In genomic region chr5:79602884-79603283, GRCh38 we compare ENCODE assay signal across 16 cellular contexts. TPM values are rescaled to one million over a fixed set of nuclear protein-coding genes. Genes with fewer than 3 reads are reported as not detected.
DNase-seq lines count a peak whose midpoint lies in the region; ATAC-seq, FAIRE-seq and TF ChIP-seq lines count a peak whose summit lies in the region.
"Had no signal": no experiment of that assay in that cellular context is flagged by ENCODE, and none has a peak within 500 bp of the region (broad histone marks: within the 10 kb centered on the region; RNA-seq: fewer than 3 reads in every experiment).

No MANE protein-coding gene starts in this region.

- no peak overlapping the region for H2AFZ ChIP-seq in HepG2 (ENCODE audit: low read length)
- no peak overlapping the region for H2AFZ ChIP-seq in K562 (ENCODE audit: low read depth, low read length)
- H2AFZ ChIP-seq: GM23248 had no signal

- DNase-seq in HepG2 (ENCODE audit: low spot score) (no peak), right lobe of liver (no peak), NCI-H345 (lab: John Stamatoyannopoulos, UW) (peak; percentile 54), K562 (ENCODE audit: extremely low read depth in 1 of 4, low spot score in 3 of 4) (peak in 1 of 4 experiments; percentile 32), transverse colon (peak; percentile 14)
- DNase-seq in activated naive CD4-positive, alpha-beta T cell treated with anti-CD3 and anti-CD28 coated beads for 36 hours, result no peak
- no peak for DNase-seq in CD8-positive, alpha-beta memory T cell
- DNase-seq: CD8-positive, alpha-beta T cell; DMS79; GM23248; KBM-7; NCI-H2171 treated with DMSO at 0.1 percent for 48 hours; SJCRH30 had no signal

- no peaks in the 10 kb centered on the region for H3K9me3 ChIP-seq in HepG2 (ENCODE audit: low read length)
- no peaks in the 10 kb centered on the region for H3K9me3 ChIP-seq in right lobe of liver
- H3K9me3 ChIP-seq in K562 (replicated peaks; ENCODE audit: control insufficient read depth, insufficient read depth, low read depth, low read length), result no peaks in the 10 kb centered on the region
- H3K9me3 ChIP-seq in transverse colon, result no peaks in the 10 kb centered on the region
- H3K9me3 ChIP-seq in CD8-positive, alpha-beta memory T cell (ENCODE audit: low read length), result no peaks in the 10 kb centered on the region
- H3K9me3 ChIP-seq: BLaER1 treated with 17β-estradiol and CSF1 and Interleukin-3, amounts not matched to agents 10 nM and 100 nM; SJCRH30 had no signal

- H3K27me3 ChIP-seq in HepG2 (ENCODE audit: control insufficient read depth in 1 of 2, insufficient read depth in 2 of 2, low read length in 2 of 2) (no peaks in the 10 kb centered on the region), right lobe of liver (no peaks in the 10 kb centered on the region), K562 (ENCODE audit: control insufficient read depth in 2 of 2, insufficient read depth in 2 of 2, low read length in 2 of 2) (no peaks in the 10 kb centered on the region), transverse colon (no peaks in the 10 kb centered on the region)
- no peaks in the 10 kb centered on the region for H3K27me3 ChIP-seq in CD8-positive, alpha-beta memory T cell (ENCODE audit: insufficient read depth, low read length, poor library complexity, severe bottlenecking)
- H3K27me3 ChIP-seq: BLaER1 treated with 17β-estradiol and CSF1 and Interleukin-3, amounts not matched to agents 10 nM and 100 nM; SJCRH30 had no signal

- peak overlapping the region; percentile 28; the same call in 1 of the 2 replicates for H3K4me2 ChIP-seq in HepG2 (ENCODE audit: low read depth, low read length)
- H3K4me2 ChIP-seq in K562 (ENCODE audit: insufficient read depth, low read length), result no peak overlapping the region
- H3K4me2 ChIP-seq: BLaER1 treated with 17β-estradiol and CSF1 and Interleukin-3, amounts not matched to agents 10 nM and 100 nM had no signal

- H3K27me3 Mint-ChIP-seq in activated naive CD4-positive, alpha-beta T cell treated with anti-CD3 and anti-CD28 coated beads for 36 hours (ENCODE audit: low read depth), result peaks cover 8% of the 10 kb centered on the region
- peaks cover 1 to 39% of the 10 kb centered on the region in 2 donors for H3K27me3 Mint-ChIP-seq in CD8-positive, alpha-beta memory T cell

- H3K36me3 ChIP-seq in HepG2 (replicated peaks in 1 of 2; ENCODE audit: control insufficient read depth in 1 of 2, insufficient read depth in 2 of 2, low read length in 2 of 2) (no peaks in the 10 kb centered on the region), right lobe of liver (no peaks in the 10 kb centered on the region), K562 (ENCODE audit: control insufficient read depth, insufficient read depth, low read length) (no peaks in the 10 kb centered on the region), transverse colon (no peaks in the 10 kb centered on the region)
- H3K36me3 ChIP-seq in CD8-positive, alpha-beta memory T cell (ENCODE audit: insufficient read depth, low read length), result no peaks in the 10 kb centered on the region
- H3K36me3 ChIP-seq: BLaER1 treated with 17β-estradiol and CSF1 and Interleukin-3, amounts not matched to agents 10 nM and 100 nM; SJCRH30 had no signal

- no peak overlapping the region for H3K4me3 Mint-ChIP-seq in activated naive CD4-positive, alpha-beta T cell treated with anti-CD3 and anti-CD28 coated beads for 36 hours
- H3K4me3 Mint-ChIP-seq in CD8-positive, alpha-beta memory T cell, result no peak overlapping the region
- H3K4me3 Mint-ChIP-seq: CD8-positive, alpha-beta T cell had no signal

- H3K4me1 ChIP-seq in HepG2 (ENCODE audit: insufficient read depth, low read length), result peaks cover 10% of the 10 kb centered on the region
- no peaks in the 10 kb centered on the region for H3K4me1 ChIP-seq in right lobe of liver
- H3K4me1 ChIP-seq in K562 (replicated peaks in 1 of 2; ENCODE audit: control insufficient read depth in 2 of 2, insufficient read depth in 2 of 2, low read length in 2 of 2), result peaks cover 0 to 8% of the 10 kb centered on the region in 2 experiments; a peak in 2 of 5 replicates
- no peaks in the 10 kb centered on the region for H3K4me1 ChIP-seq in transverse colon
- no peaks in the 10 kb centered on the region for H3K4me1 ChIP-seq in CD8-positive, alpha-beta memory T cell (ENCODE audit: insufficient read depth, low read length)
- H3K4me1 ChIP-seq: SJCRH30 had no signal

- in situ Hi-C loops in HepG2 (cut with HindIII; ENCODE audit: extremely low pct_ligation_motif_present, low pct_unique_long_range_greater_than_20kb) (no loop called here), K562 (cut with MboI) (no loop called here), transverse colon (cut with MboI; ENCODE audit: low pct_ligation_motif_present in 1 of 4, low pct_unique_long_range_greater_than_20kb in 1 of 4, low sequenced_read_pairs in 3 of 4) (no loop called here)

- TF ChIP-seq CTCF in HepG2 (CRISPR knock-in tag; IDR thresholded peaks at IDR 0.05) (no peak), right lobe of liver (IDR thresholded peaks at IDR 0.05) (no peak), K562 (IDR thresholded peaks at IDR 0.05 in 2 of 3, conservative IDR thresholded peaks at IDR 0.05 in 1 of 3; ENCODE audit: insufficient read depth in 2 of 3, low read depth in 1 of 3, low read length in 3 of 3) (no peak), transverse colon (IDR thresholded peaks at IDR 0.05) (no peak)

- H3K27ac Mint-ChIP-seq in activated naive CD4-positive, alpha-beta T cell treated with anti-CD3 and anti-CD28 coated beads for 36 hours, result no peak overlapping the region
- H3K27ac Mint-ChIP-seq in CD8-positive, alpha-beta memory T cell, result no peak overlapping the region
- H3K27ac Mint-ChIP-seq: CD8-positive, alpha-beta T cell had no signal

- BruUV-seq in HepG2 (replicated peaks; lab: Mats Ljungman, UMichigan) (no TSS peak), K562 (replicated peaks; lab: Mats Ljungman, UMichigan) (no TSS peak)

- FAIRE-seq in HepG2 (lab: Jason Lieb, UNC) (no peak), K562 (lab: Jason Lieb, UNC) (no peak)

- intact Hi-C loops in HepG2 (cut with micrococcal nuclease; ENCODE audit: unreplicated experiment), result no loop called here
- intact Hi-C loops in right lobe of liver (cut with DNase I), result no loop called here
- intact Hi-C loops in K562 (cut with micrococcal nuclease), result no loop called here
- intact Hi-C loops in transverse colon (cut with DNase I; ENCODE audit: low total_unique reads), result no loop called here
- intact Hi-C loops in activated naive CD4-positive, alpha-beta T cell treated with anti-CD3 and anti-CD28 coated beads for 36 hours (cut with micrococcal nuclease), result no loop called here

- H3K9ac ChIP-seq in HepG2 (ENCODE audit: insufficient read depth, low read depth, low read length) (no peak overlapping the region), K562 (ENCODE audit: insufficient read depth in 1 of 2, low read depth in 2 of 2, low read length in 2 of 2) (no peak overlapping the region)
- H3K9ac ChIP-seq: BLaER1 treated with 17β-estradiol and CSF1 and Interleukin-3, amounts not matched to agents 10 nM and 100 nM; GM23248 had no signal

- no peaks in the 10 kb centered on the region for H3K9me1 ChIP-seq in K562 (ENCODE audit: control insufficient read depth, insufficient read depth, low read length)

- H3K79me2 ChIP-seq in HepG2 (ENCODE audit: insufficient read depth, low read length) (no peaks in the 10 kb centered on the region), K562 (ENCODE audit: control insufficient read depth, insufficient read depth, low read length) (no peaks in the 10 kb centered on the region)

- H3K27ac ChIP-seq in HepG2 (ENCODE audit: extremely low read length, insufficient read depth, low read length) (no peak overlapping the region), right lobe of liver (no peak overlapping the region), K562 (ENCODE audit: extremely low read depth, low read depth, low read length) (no peak overlapping the region), transverse colon (no peak overlapping the region)
- H3K27ac ChIP-seq in CD8-positive, alpha-beta memory T cell (ENCODE audit: low read depth, low read length), result no peak overlapping the region
- H3K27ac ChIP-seq: BLaER1 treated with 17β-estradiol and CSF1 and Interleukin-3, amounts not matched to agents 10 nM and 100 nM; GM23248; SJCRH30 had no signal

- no peak overlapping the region for H3K4me3 ChIP-seq in HepG2 (replicated peaks in 1 of 3; ENCODE audit: insufficient read depth in 1 of 3, low read depth in 2 of 3, low read length in 3 of 3)
- H3K4me3 ChIP-seq in right lobe of liver, result no peak overlapping the region
- no peak overlapping the region for H3K4me3 ChIP-seq in K562
- no peak overlapping the region for H3K4me3 ChIP-seq in transverse colon
- H3K4me3 ChIP-seq in CD8-positive, alpha-beta memory T cell (ENCODE audit: low read length), result no peak overlapping the region
- H3K4me3 ChIP-seq: BLaER1 treated with 17β-estradiol and CSF1 and Interleukin-3, amounts not matched to agents 10 nM and 100 nM; GM23248; SJCRH30 had no signal

- CTCF ChIA-PET in HepG2 (lab: Yijun Ruan, JAX; ENCODE audit: low intra/inter-chr PET ratio, low total read pairs), result no interaction called here
- CTCF ChIA-PET in K562 (lab: Yijun Ruan, JAX; ENCODE audit: low intra/inter-chr PET ratio), result no interaction called here
- CTCF ChIA-PET in activated naive CD4-positive, alpha-beta T cell treated with anti-CD3 and anti-CD28 coated beads for 36 hours (lab: Charles Lee), result interaction anchor here (0.6 to 1.2 kb wide), 2 partner anchors 9 to 724 kb away, joined by 3 to 7 read pairs; partner anchors contain the start of gene TENT2
- CTCF ChIA-PET in CD8-positive, alpha-beta memory T cell (lab: Charles Lee), result no interaction called here

- H3K36me3 Mint-ChIP-seq in activated naive CD4-positive, alpha-beta T cell treated with anti-CD3 and anti-CD28 coated beads for 36 hours (ENCODE audit: low read depth), result no peaks in the 10 kb centered on the region
- H3K36me3 Mint-ChIP-seq in CD8-positive, alpha-beta memory T cell, result no peaks in the 10 kb centered on the region
- H3K36me3 Mint-ChIP-seq: CD8-positive, alpha-beta T cell had no signal

- peaks cover under 1% of the 10 kb centered on the region for H3K4me1 Mint-ChIP-seq in activated naive CD4-positive, alpha-beta T cell treated with anti-CD3 and anti-CD28 coated beads for 36 hours (ENCODE audit: low read depth)
- H3K4me1 Mint-ChIP-seq in CD8-positive, alpha-beta memory T cell, result no peaks in the 10 kb centered on the region

- WGBS in HepG2 (ENCODE audit: low lambda C conversion rate), result 30% methylated on average over 3 of the region's 3 CpGs
- WGBS in right lobe of liver (ENCODE audit: insufficient coverage, low coverage, low lambda C conversion rate, missing lambda C conversion rate), result 36% methylated on average over 3 of the region's 3 CpGs
- 13% methylated on average over 3 of the region's 3 CpGs for WGBS in K562 (ENCODE audit: insufficient coverage, low coverage, missing lambda C conversion rate)
- WGBS in transverse colon (ENCODE audit: low coverage in 1 of 2), 2 donors, result 42 to 45% methylated on average over 3 of the region's 3 CpGs

- TF ChIP-seq POLR2A in HepG2 (IDR thresholded peaks at IDR 0.05; ENCODE audit: insufficient read depth in 1 of 2, low read depth in 2 of 2, low read length in 2 of 2) (no peak), right lobe of liver (IDR thresholded peaks at IDR 0.05) (no peak), K562 (conservative IDR thresholded peaks at IDR 0.05) (no peak), transverse colon (IDR thresholded peaks at IDR 0.05) (no peak)

- no peaks in the 10 kb centered on the region for H4K20me1 ChIP-seq in HepG2 (ENCODE audit: insufficient read depth, low read length)
- no peaks in the 10 kb centered on the region for H4K20me1 ChIP-seq in K562 (replicated peaks; ENCODE audit: control insufficient read depth, insufficient read depth, low read length)
- H4K20me1 ChIP-seq: BLaER1 treated with 17β-estradiol and CSF1 and Interleukin-3, amounts not matched to agents 10 nM and 100 nM had no signal

- H3K9me3 Mint-ChIP-seq in activated naive CD4-positive, alpha-beta T cell treated with anti-CD3 and anti-CD28 coated beads for 36 hours, result no peaks in the 10 kb centered on the region
- no peaks in the 10 kb centered on the region for H3K9me3 Mint-ChIP-seq in CD8-positive, alpha-beta memory T cell
- H3K9me3 Mint-ChIP-seq: CD8-positive, alpha-beta T cell had no signal

- POLR2A ChIA-PET in HepG2 (lab: Yijun Ruan, JAX) (interaction anchor here (0.8 kb wide), 1 partner anchor 22 kb away, joined by 4 read pairs; no protein-coding TSS in a partner anchor), K562 (lab: Yijun Ruan, JAX) (interaction anchor here (0.8 to 1.4 kb wide), 2 partner anchors 9 to 14 kb away, joined by 4 to 6 read pairs; partner anchors contain the start of gene TENT2)
- POLR2A ChIA-PET in CD8-positive, alpha-beta memory T cell (lab: Charles Lee), result no interaction called here

- ATAC-seq in HepG2 (no peak), right lobe of liver (no peak), K562 (no peak; the same call in 2 of the 3 replicates), GM21526 (IDR thresholded peaks at IDR 0.05; ENCODE audit: low FRiP score, unreplicated experiment) (no peak)
- ATAC-seq: CD8-positive, alpha-beta T cell; HCT116 had no signal

- TF ChIP-seq RAD21 in HepG2 (CRISPR knock-in tag; IDR thresholded peaks at IDR 0.05) (no peak), K562 (CRISPR knock-in tag; conservative IDR thresholded peaks at IDR 0.05 in 1 of 2, IDR thresholded peaks at IDR 0.05 in 1 of 2) (no peak)

- TF ChIP-seq EP300 in HepG2 (IDR thresholded peaks at IDR 0.05; ENCODE audit: low read depth in 2 of 2, low read length in 2 of 2) (no peak), HepG2 (CRISPR knock-in tag; IDR thresholded peaks at IDR 0.05; ENCODE audit: borderline replicate concordance) (no peak), K562 (IDR thresholded peaks at IDR 0.05; ENCODE audit: low read length) (no peak), transverse colon (IDR thresholded peaks at IDR 0.05; ENCODE audit: low read depth) (no peak)

RNA-seq across cellular contexts. Expression of gene TENT2, which starts 9.4 kb away (rescaled TPM):
- total RNA-seq in HepG2 (2016; rRNA removed; fragmentation: Illumina TruSeq; extraction: Trizol), result 32.3 and 44.3 TPM in 2 replicates
- 17.6 and 19.3 TPM in 2 replicates for total RNA-seq in HepG2 (2016; cell fraction: cytosol; rRNA removed; fragmentation: Illumina TruSeq; extraction: Trizol; ENCODE audit: low read depth)
- total RNA-seq in HepG2 (2016; cell fraction: insoluble cytoplasmic fraction; rRNA removed; fragmentation: Illumina TruSeq; extraction: Trizol), result 27.8 and 42.6 TPM in 2 replicates
- 15.0 and 15.5 TPM in 2 replicates for total RNA-seq in HepG2 (2016; cell fraction: membrane; rRNA removed; fragmentation: Illumina TruSeq; extraction: Trizol)
- 103 and 117 TPM in 2 replicates for total RNA-seq in HepG2 (2016; cell fraction: nucleus; rRNA removed; fragmentation: Illumina TruSeq; extraction: Trizol)
- 32.7 and 55.5 TPM in 2 replicates for polyA plus RNA-seq in HepG2 (2011; rRNA removed)
- 16.0 and 17.9 TPM in 2 replicates for polyA plus RNA-seq in HepG2 (2011; cell fraction: cytosol; rRNA removed)
- polyA plus RNA-seq in HepG2 (2011; cell fraction: nucleus; rRNA removed), result 55.4 and 55.9 TPM in 2 replicates
- 20.1 and 24.6 TPM in 2 replicates for polyA plus RNA-seq in HepG2 (2012)
- 1.4 and 1.6 TPM in 2 replicates for polyA plus RNA-seq in HepG2 (2016; cell fraction: cytosol; fragmentation: Illumina TruSeq; extraction: Trizol; ENCODE audit: low read depth)
- polyA plus RNA-seq in HepG2 (2016; cell fraction: insoluble cytoplasmic fraction; fragmentation: Illumina TruSeq; extraction: Trizol; ENCODE audit: low read depth), result 33.5 and 35.6 TPM in 2 replicates
- 4.3 and 4.6 TPM in 2 replicates for polyA plus RNA-seq in HepG2 (2016; cell fraction: membrane; fragmentation: Illumina TruSeq; extraction: Trizol; ENCODE audit: low read depth)
- 104 and 107 TPM in 2 replicates for polyA plus RNA-seq in HepG2 (2016; cell fraction: nucleus; fragmentation: Illumina TruSeq; extraction: Trizol; ENCODE audit: insufficient read depth, low read depth)
- 34.0 and 42.0 TPM in 2 replicates for polyA minus RNA-seq in HepG2 (2011; rRNA and poly(A)+ RNA removed; ENCODE audit: low replicate concordance)
- 15.8 and 18.5 TPM in 2 replicates for polyA minus RNA-seq in HepG2 (2011; cell fraction: cytosol; rRNA and poly(A)+ RNA removed)
- 171 and 187 TPM in 2 replicates for polyA minus RNA-seq in HepG2 (2011; cell fraction: nucleus; rRNA and poly(A)+ RNA removed)
- 10 to 100 TPM; 24.2 to 33.2 (median 28.8) TPM for total RNA-seq in right lobe of liver
- 138 and 372 TPM in 2 replicates for total RNA-seq in K562 (2011; cell fraction: chromatin; rRNA removed; ENCODE audit: low replicate concordance)
- total RNA-seq in K562 (2011; cell fraction: nucleolus; rRNA removed), result 46.2 and 68.8 TPM in 2 replicates
- total RNA-seq in K562 (2011; cell fraction: nucleoplasm; rRNA removed), result 161 and 303 TPM in 2 replicates
- total RNA-seq in K562 (2014; rRNA removed), result 43.5 and 58.8 TPM in 2 replicates
- total RNA-seq in K562 (2014; rRNA removed; fragmentation: Illumina TruSeq; extraction: Trizol), result 83.4 and 88.1 TPM in 2 replicates
- 81.0 and 84.3 TPM in 2 replicates for total RNA-seq in K562 (2015; rRNA removed; fragmentation: Illumina TruSeq; extraction: Trizol)
- 73.3 and 76.6 TPM in 2 replicates for total RNA-seq in K562 (2021)
- 98.3 and 111 TPM in 2 replicates for polyA plus RNA-seq in K562 (2011; rRNA removed)
- polyA plus RNA-seq in K562 (2011; cell fraction: cytosol; rRNA removed), result 48.3 and 64.7 TPM in 2 replicates
- 81.2 and 132 TPM in 2 replicates for polyA plus RNA-seq in K562 (2011; cell fraction: nucleus; rRNA removed)
- 36.8 and 45.9 TPM in 2 replicates for polyA plus RNA-seq in K562 (2012)
- polyA plus RNA-seq in K562 (2014; fragmentation: Illumina TruSeq; extraction: Trizol), result 63.3 and 84.4 TPM in 2 replicates
- 10 to 100 TPM; 29.0 to 39.4 TPM for polyA plus RNA-seq in K562 (2014; fragmentation: Nextera tagmentation; extraction: Ambion mirVana)
- polyA plus RNA-seq in K562 (2014; rRNA removed), result 38.5 and 44.3 TPM in 2 replicates
- 151 and 190 TPM in 2 replicates for polyA minus RNA-seq in K562 (2011; rRNA and poly(A)+ RNA removed)
- polyA minus RNA-seq in K562 (2011; cell fraction: cytosol; rRNA and poly(A)+ RNA removed), result 45.4 and 47.5 TPM in 2 replicates
- 68.1 and 142 TPM in 2 replicates for polyA minus RNA-seq in K562 (2011; cell fraction: nucleus; rRNA and poly(A)+ RNA removed)
- 10 to 100 TPM; 24.9 to 83.7 (median 63.6) TPM for total RNA-seq in transverse colon
- 10 to 100 TPM; 64.0 to 70.1 TPM for total RNA-seq in activated naive CD4-positive, alpha-beta T cell treated with anti-CD3 and anti-CD28 coated beads for 36 hours
- 10 to 100 TPM; 57.0 to 66.1 TPM for total RNA-seq in CD8-positive, alpha-beta memory T cell
- 51.3 TPM for polyA plus RNA-seq in CD8-positive, alpha-beta memory T cell

Comparison
In these comparisons a context has a peak if more than half of its experiments do, and no peak if none do; other contexts are left out.
1. DNase-seq: peak in NCI-H345 (single experiment) and transverse colon (single experiment); none in HepG2 (single experiment), right lobe of liver (0 of 3), activated naive CD4-positive, alpha-beta T cell treated with anti-CD3 and anti-CD28 coated beads for 36 hours (single experiment) and CD8-positive, alpha-beta memory T cell (0 of 5).
2. Of the 241 proteins assayed by ChIP-seq in both HepG2 and K562: peak only in HepG2: none; only in K562: NFIC; in both: none; in neither: 240.